Comparison of ENCODE assay signal across 29 cellular contexts in genomic region chr9:2478421-2478820, GRCh38.
"Had no signal": no experiment of that assay in that cellular context is flagged by ENCODE, and none has a peak within 500 bp of the region (broad histone marks: within the 10 kb centered on the region; RNA-seq: fewer than 3 reads in every experiment).

No MANE protein-coding gene starts in this region.

- ATAC-seq: activated naive CD4-positive, alpha-beta T cell treated with anti-CD3 and anti-CD28 coated beads, Interleukin-2, amount 50 U/mL, for 72 hours; activated T-cell treated with anti-CD3 and anti-CD28 coated beads, Interleukin-2, amount 50 U/mL, for 72 hours; effector memory CD8-positive, alpha-beta T cell; foreskin keratinocyte; heart left ventricle; left lobe of liver; lower lobe of right lung; naive thymus-derived CD8-positive, alpha-beta T cell; stimulated activated effector memory CD8-positive, alpha-beta T cell treated with anti-CD3 and anti-CD28 coated beads, Interleukin-12 subunit alpha, Interleukin-12 subunit beta, amount 100 ng/mL, for 72 hours; stimulated activated naive CD8-positive, alpha-beta T cell treated with anti-CD3 and anti-CD28 coated beads, Interleukin-15, amount 100 ng/mL, for 72 hours; upper lobe of right lung; WTC11 had no signal

- H3K27me3 ChIP-seq: cardiac muscle cell, foreskin keratinocyte, heart left ventricle, neural progenitor cell, sigmoid colon, thyroid gland, upper lobe of right lung had no signal

- H3K4me1 ChIP-seq: foreskin keratinocyte, lower lobe of right lung, parathyroid adenoma, psoas muscle, upper lobe of right lung had no signal

- DNase-seq: activated naive CD4-positive, alpha-beta T cell; activated T-cell treated with anti-CD3 and anti-CD28 coated beads for 4 hours; activated T-cell treated with anti-CD3 and anti-CD28 coated beads, Interleukin-2, amount 50 U/mL, for 72 hours; anterior cingulate cortex; effector memory CD8-positive, alpha-beta T cell; foreskin keratinocyte; heart left ventricle; hypothalamus; immature natural killer cell; kidney; lower lobe of right lung; naive thymus-derived CD8-positive, alpha-beta T cell; occipital lobe; psoas muscle; sigmoid colon; small intestine; stimulated activated CD4-positive, alpha-beta T cell treated with anti-CD3 and anti-CD28 coated beads, Interleukin-4, amount 100 ng/mL, for 24 hours; stimulated activated naive CD8-positive, alpha-beta T cell treated with anti-CD3 and anti-CD28 coated beads, Interleukin-15, amount 100 ng/mL, for 72 hours; T-helper 2 cell; thyroid gland; upper lobe of right lung had no signal

- H3K4me3 ChIP-seq: cardiac muscle cell, coronary artery, heart left ventricle, lower lobe of right lung, neural progenitor cell, psoas muscle, sigmoid colon, thyroid gland, upper lobe of right lung had no signal

- H3K36me3 ChIP-seq: cardiac muscle cell, heart left ventricle, lower lobe of right lung, neural progenitor cell, sigmoid colon, thyroid gland, upper lobe of right lung had no signal

- H3K9me3 ChIP-seq: heart left ventricle, lower lobe of right lung, psoas muscle, sigmoid colon, thyroid gland, upper lobe of right lung had no signal

- H3K27ac ChIP-seq: cardiac muscle cell, coronary artery, foreskin keratinocyte, heart left ventricle, lower lobe of right lung, neural progenitor cell, parathyroid adenoma, psoas muscle, sigmoid colon, upper lobe of right lung had no signal
